Comparison of ENCODE assay signal across 1 cellular context in genomic region chr22:30289980-30290313, GRCh38.
TF ChIP-seq lines count a peak whose summit lies in the region.

No MANE protein-coding gene starts in this region.

TF ChIP-seq in HCT116, 20 proteins besides CTCF, POLR2A, EP300 and RAD21 (continued from another document):
- TF ChIP-seq ZBTB33 (IDR thresholded peaks at IDR 0.05; ENCODE audit: extremely low read depth, insufficient replicate concordance, low read length), result no peak
